20 cellular contexts compared by ENCODE assay signal in genomic region chr4:150799207-150799606, GRCh38.
A peak's percentile ranks its signal among the peaks of the same experiment; 100 is the strongest.
DNase-seq lines count a peak whose midpoint lies in the region; ATAC-seq and TF ChIP-seq lines count a peak whose summit lies in the region.
"Had no signal": no experiment of that assay in that cellular context is flagged by ENCODE, and none has a peak within 500 bp of the region (broad histone marks: within the 10 kb centered on the region; RNA-seq: fewer than 3 reads in every experiment).

No MANE protein-coding gene starts in this region.

- H3K27ac Mint-ChIP-seq in MCF 10A (ENCODE audit: low read depth, unreplicated experiment), result no peak overlapping the region
- H3K27ac Mint-ChIP-seq: activated CD8-positive, alpha-beta T cell treated with anti-CD3 and anti-CD28 coated beads, Interleukin-2, amount 10 ng/mL, durations not matched to agents 7 days and 5 days; activated T-helper 1 cell treated with anti-CD3 and anti-CD28 coated beads, Interleukin-12 subunit alpha, Interleukin-12 subunit beta, Interleukin-2, Interleukin-4 antibody, amounts not matched to agents 30 ng/mL and 10 ng/mL and 1 ng/mL, durations not matched to agents 14 hours and 24 hours and 36 hours had no signal

- H3K36me3 ChIP-seq in SK-N-SH (replicated peaks in 1 of 2; ENCODE audit: control insufficient read depth in 1 of 2, insufficient read depth in 2 of 2, low read length in 1 of 2) (peaks cover 0 to 10% of the 10 kb centered on the region in 2 experiments), RWPE2 (ENCODE audit: low read depth) (peaks cover 9% of the 10 kb centered on the region; the same call in 1 of the 2 replicates)
- H3K36me3 ChIP-seq: ovary had no signal

- no peaks in the 10 kb centered on the region for H4K20me1 ChIP-seq in SK-N-SH (ENCODE audit: insufficient read depth)

- H3K9me3 ChIP-seq in SK-N-SH (no peaks in the 10 kb centered on the region), RWPE2 (ENCODE audit: severe bottlenecking) (no peaks in the 10 kb centered on the region)
- H3K9me3 ChIP-seq: ovary had no signal

- no peaks in the 10 kb centered on the region for H3K4me1 Mint-ChIP-seq in MCF 10A (ENCODE audit: insufficient read depth, unreplicated experiment)

- H3K79me2 ChIP-seq in SK-N-SH (ENCODE audit: insufficient read depth), result no peaks in the 10 kb centered on the region

- H3K27me3 ChIP-seq in SK-N-SH (ENCODE audit: insufficient read depth) (no peaks in the 10 kb centered on the region), RWPE2 (ENCODE audit: insufficient read depth, poor library complexity, severe bottlenecking) (no peaks in the 10 kb centered on the region)
- H3K27me3 ChIP-seq: ovary had no signal

- ATAC-seq in SK-N-SH treated with all-trans-retinoic acid at 6 μM for 48 hours (no peak), RWPE2 (ENCODE audit: low read depth) (no peak)
- ATAC-seq: activated CD8-positive, alpha-beta T cell treated with anti-CD3 and anti-CD28 coated beads, Interleukin-2, amount 10 ng/mL, durations not matched to agents 7 days and 5 days had no signal

- H3F3A ChIP-seq in SK-N-SH (replicated peaks; ENCODE audit: insufficient read depth), result peaks cover 4% of the 10 kb centered on the region

- CTCF ChIA-PET in SK-N-SH (lab: Yijun Ruan, JAX) (interaction anchor here (0.6 to 1.7 kb wide), 4 partner anchors 13 to 572 kb away, joined by 3 to 4 read pairs (median 3); no protein-coding TSS in a partner anchor), MCF 10A (lab: Yijun Ruan, JAX) (interaction anchor here (0.6 to 1.1 kb wide), 6 partner anchors 9 to 304 kb away, joined by 3 to 4 read pairs (median 4); no protein-coding TSS in a partner anchor)

- no peak overlapping the region for H2AFZ ChIP-seq in SK-N-SH (ENCODE audit: low read depth)

- H3K9me2 ChIP-seq in SK-N-SH, result no peaks in the 10 kb centered on the region

- DNase-seq in SK-N-SH (no peak), RWPE2 (ENCODE audit: low spot score) (no peak), epithelial cell of proximal tubule (ENCODE audit: low read depth) (no peak), retinal pigment epithelial cell (ENCODE audit: low read depth) (no peak), MCF 10A (ENCODE audit: unreplicated experiment) (no peak), NCI-H69 (lab: John Stamatoyannopoulos, UW) (no peak), UCSD-AML1 (lab: John Stamatoyannopoulos, UW; ENCODE audit: unreplicated experiment) (no peak)
- DNase-seq: 8988T; activated CD8-positive, alpha-beta T cell treated with anti-CD3 and anti-CD28 coated beads, Interleukin-2, amount 10 ng/mL, durations not matched to agents 7 days and 5 days; GDM1; kidney glomerular epithelial cell; NCI-H1694 treated with DMSO at 0.1 percent for 48 hours; NCI-H510A treated with DMSO at 0.1 percent for 48 hours; OCI-M1; ovary; stimulated activated naive CD4-positive, alpha-beta T cell; trophoblast cell had no signal

- H3K4me1 ChIP-seq in SK-N-SH (ENCODE audit: control insufficient read depth in 1 of 2, insufficient read depth in 2 of 2, low read depth in 1 of 2, low read length in 1 of 2) (peaks cover 0 to 5% of the 10 kb centered on the region in 2 experiments; a peak in 2 of 4 replicates), RWPE2 (ENCODE audit: insufficient read depth, poor library complexity, severe bottlenecking) (no peaks in the 10 kb centered on the region)

- no peak for TF ChIP-seq EP300 in SK-N-SH (IDR thresholded peaks at IDR 0.05; ENCODE audit: borderline replicate concordance in 1 of 2, low read depth in 1 of 2, low read length in 1 of 2)

- H3K9ac ChIP-seq in SK-N-SH, result no peak overlapping the region

- H3K27me3 Mint-ChIP-seq in MCF 10A (ENCODE audit: insufficient read depth, unreplicated experiment), result no peaks in the 10 kb centered on the region

- no peak overlapping the region for H3K4me2 ChIP-seq in SK-N-SH
- H3K4me2 ChIP-seq: smooth muscle cell had no signal

- H3K9me3 Mint-ChIP-seq in MCF 10A (ENCODE audit: unreplicated experiment), result no peaks in the 10 kb centered on the region
- H3K9me3 Mint-ChIP-seq: activated T-helper 1 cell treated with anti-CD3 and anti-CD28 coated beads, Interleukin-12 subunit alpha, Interleukin-12 subunit beta, Interleukin-2, Interleukin-4 antibody, amounts not matched to agents 30 ng/mL and 10 ng/mL and 1 ng/mL, durations not matched to agents 14 hours and 24 hours and 36 hours had no signal

- H3K4me3 Mint-ChIP-seq in MCF 10A (ENCODE audit: unreplicated experiment), result no peak overlapping the region
- H3K4me3 Mint-ChIP-seq: activated CD8-positive, alpha-beta T cell treated with anti-CD3 and anti-CD28 coated beads, Interleukin-2, amount 10 ng/mL, durations not matched to agents 7 days and 5 days; activated T-helper 1 cell treated with anti-CD3 and anti-CD28 coated beads, Interleukin-12 subunit alpha, Interleukin-12 subunit beta, Interleukin-2, Interleukin-4 antibody, amounts not matched to agents 30 ng/mL and 10 ng/mL and 1 ng/mL, durations not matched to agents 14 hours and 24 hours and 36 hours had no signal

- no peak overlapping the region for H3K27ac ChIP-seq in SK-N-SH (ENCODE audit: low read depth in 2 of 2, low read length in 1 of 2)
- H3K27ac ChIP-seq in RWPE2 (ENCODE audit: poor library complexity, severe bottlenecking), result no peak overlapping the region
- H3K27ac ChIP-seq: ovary had no signal

- BruUV-seq in MCF 10A (replicated peaks; lab: Mats Ljungman, UMichigan), result no TSS peak

- intact Hi-C loops in MCF 10A (cut with micrococcal nuclease), result no loop called here

- POLR2A ChIA-PET in SK-N-SH (lab: Yijun Ruan, JAX) (no interaction called here), MCF 10A (lab: Yijun Ruan, JAX) (interaction anchor here (0.6 to 0.8 kb wide), 2 partner anchors 10 to 290 kb away, joined by 3 read pairs; no protein-coding TSS in a partner anchor)

- 0 out of 2 replicates have a peak, but pooled peaks have one; percentile 11 for TF ChIP-seq RAD21 in SK-N-SH (IDR thresholded peaks at IDR 0.05; ENCODE audit: low read length)

- no peak overlapping the region for H3K4me3 ChIP-seq in SK-N-SH (ENCODE audit: low read depth in 2 of 2, low read length in 1 of 2)
- H3K4me3 ChIP-seq in RWPE2 (ENCODE audit: severe bottlenecking), result no peak overlapping the region
- no peak overlapping the region for H3K4me3 ChIP-seq in epithelial cell of proximal tubule (ENCODE audit: low read depth, low read length)
- no peak overlapping the region for H3K4me3 ChIP-seq in retinal pigment epithelial cell (ENCODE audit: low read length)
- H3K4me3 ChIP-seq: ovary, smooth muscle cell had no signal

- peaks cover 19% of the 10 kb centered on the region for H3K36me3 Mint-ChIP-seq in MCF 10A (ENCODE audit: insufficient read depth, unreplicated experiment)

- TF ChIP-seq CTCF in SK-N-SH (IDR thresholded peaks at IDR 0.05) (0 out of 2 replicates have a peak, but pooled peaks have one; percentile 14), RWPE2 (IDR thresholded peaks at IDR 0.05; ENCODE audit: poor library complexity, severe bottlenecking) (peak; percentile 26), epithelial cell of proximal tubule (conservative IDR thresholded peaks at IDR 0.05; ENCODE audit: low read depth, low read length) (peak; percentile 42), retinal pigment epithelial cell (conservative IDR thresholded peaks at IDR 0.05; ENCODE audit: low read depth, low read length) (peak; percentile 35), MCF 10A (IDR thresholded peaks at IDR 0.05; ENCODE audit: unreplicated experiment) (no peak)

- 100% methylated on average over 2 of the region's 2 CpGs for WGBS in SK-N-SH (ENCODE audit: low lambda C conversion rate)

TF ChIP-seq in SK-N-SH, 30 proteins besides CTCF, POLR2A, EP300 and RAD21 (continues in another document):
- TF ChIP-seq TCF12 (IDR thresholded peaks at IDR 0.05) (no peak), GABPA (IDR thresholded peaks at IDR 0.05; ENCODE audit: low read depth) (no peak), POLR2AphosphoS5 (IDR thresholded peaks at IDR 0.05; ENCODE audit: low read depth, low read length) (no peak), FOSL2 (IDR thresholded peaks at IDR 0.05; ENCODE audit: borderline replicate concordance, low read depth) (no peak), MAX (IDR thresholded peaks at IDR 0.05; ENCODE audit: low read depth) (no peak), RFX5 (IDR thresholded peaks at IDR 0.05; ENCODE audit: low read length) (no peak), TAF1 (IDR thresholded peaks at IDR 0.05; ENCODE audit: borderline replicate concordance, low read depth, low read length) (no peak)
- TF ChIP-seq, protein P1, sequence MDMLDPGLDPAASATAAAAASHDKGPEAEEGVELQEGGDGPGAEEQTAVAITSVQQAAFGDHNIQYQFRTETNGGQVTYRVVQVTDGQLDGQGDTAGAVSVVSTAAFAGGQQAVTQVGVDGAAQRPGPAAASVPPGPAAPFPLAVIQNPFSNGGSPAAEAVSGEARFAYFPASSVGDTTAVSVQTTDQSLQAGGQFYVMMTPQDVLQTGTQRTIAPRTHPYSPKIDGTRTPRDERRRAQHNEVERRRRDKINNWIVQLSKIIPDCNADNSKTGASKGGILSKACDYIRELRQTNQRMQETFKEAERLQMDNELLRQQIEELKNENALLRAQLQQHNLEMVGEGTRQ (IDR thresholded peaks at IDR 0.05; ENCODE audit: borderline replicate concordance, low read depth, low read length), result no peak

TF ChIP-seq in SK-N-SH treated with all-trans-retinoic acid at 6 μM for 48 hours, 23 proteins besides CTCF, POLR2A, EP300 and RAD21 (continues in another document):
- TF ChIP-seq, protein P2, sequence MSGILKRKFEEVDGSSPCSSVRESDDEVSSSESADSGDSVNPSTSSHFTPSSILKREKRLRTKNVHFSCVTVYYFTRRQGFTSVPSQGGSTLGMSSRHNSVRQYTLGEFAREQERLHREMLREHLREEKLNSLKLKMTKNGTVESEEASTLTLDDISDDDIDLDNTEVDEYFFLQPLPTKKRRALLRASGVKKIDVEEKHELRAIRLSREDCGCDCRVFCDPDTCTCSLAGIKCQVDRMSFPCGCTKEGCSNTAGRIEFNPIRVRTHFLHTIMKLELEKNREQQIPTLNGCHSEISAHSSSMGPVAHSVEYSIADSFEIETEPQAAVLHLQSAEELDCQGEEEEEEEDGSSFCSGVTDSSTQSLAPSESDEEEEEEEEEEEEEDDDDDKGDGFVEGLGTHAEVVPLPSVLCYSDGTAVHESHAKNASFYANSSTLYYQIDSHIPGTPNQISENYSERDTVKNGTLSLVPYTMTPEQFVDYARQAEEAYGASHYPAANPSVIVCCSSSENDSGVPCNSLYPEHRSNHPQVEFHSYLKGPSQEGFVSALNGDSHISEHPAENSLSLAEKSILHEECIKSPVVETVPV (CRISPR knock-in tag; IDR thresholded peaks at IDR 0.05), result no peak
- TF ChIP-seq RARB (CRISPR knock-in tag; IDR thresholded peaks at IDR 0.05), result no peak
